In the genomic region with DNA sequence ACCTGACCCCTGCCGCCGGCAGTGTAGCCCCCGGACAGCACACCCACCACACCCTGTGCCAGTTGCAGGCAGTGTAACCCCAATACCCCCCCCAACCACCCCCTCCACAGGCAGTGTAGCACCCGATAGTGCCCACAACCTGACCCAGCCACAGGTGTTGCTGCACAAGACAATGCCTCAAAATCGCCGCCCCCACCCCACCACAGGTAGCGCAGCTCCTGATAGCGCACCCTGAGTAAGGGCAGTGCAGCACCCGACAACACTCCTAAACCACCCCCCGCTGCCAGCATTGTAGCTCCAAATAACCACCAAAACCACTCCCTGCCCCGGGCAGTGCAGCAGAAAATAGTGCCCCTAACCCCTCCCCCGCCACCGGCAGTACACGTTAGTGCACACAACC, we compare ENCODE assay signal across 13 cellular contexts. TPM values are rescaled to one million over a fixed set of nuclear protein-coding genes. Genes with fewer than 3 reads are reported as not detected.
"Had no signal": no experiment of that assay in that cellular context is flagged by ENCODE, and none has a peak within 500 bp of the region (broad histone marks: within the 10 kb centered on the region; RNA-seq: fewer than 3 reads in every experiment).

No MANE protein-coding gene starts in this region.

RNA-seq across cellular contexts. Expression of gene POTEF, which starts 0.6 kb away (rescaled TPM):
- total RNA-seq: activated CD4-positive, alpha-beta T cell treated with anti-CD3 and anti-CD28 coated beads, Interleukin-2, amount 10 ng/mL, durations not matched to agents 7 days and 5 days; activated CD8-positive, alpha-beta T cell treated with anti-CD3 and anti-CD28 coated beads, Interleukin-2, amount 10 ng/mL, durations not matched to agents 7 days and 5 days; activated naive CD8-positive, alpha-beta T cell treated with anti-CD3 and anti-CD28 coated beads, Interleukin-2, amount 10 ng/mL, durations not matched to agents 7 days and 5 days; activated T-helper 2 cell treated with anti-CD3 and anti-CD28 coated beads, Interferon-gamma antibody, Interleukin-2, Interleukin-4, amounts not matched to agents 10 μg/mL and 5 μg/mL and 100 μg/mL, durations not matched to agents 14 hours and 24 hours and 36 hours; body of pancreas; colonic mucosa; left ventricle myocardium superior; mucosa of descending colon; SJSA1; skeletal muscle tissue; suprapubic skin; transverse colon had no signal
- polyA plus RNA-seq: immature natural killer cell had no signal

RNA-seq across cellular contexts. Expression of gene CCDC74B, which starts 16.4 kb away (rescaled TPM):
- total RNA-seq: skeletal muscle tissue had no signal
